In the genomic region with DNA sequence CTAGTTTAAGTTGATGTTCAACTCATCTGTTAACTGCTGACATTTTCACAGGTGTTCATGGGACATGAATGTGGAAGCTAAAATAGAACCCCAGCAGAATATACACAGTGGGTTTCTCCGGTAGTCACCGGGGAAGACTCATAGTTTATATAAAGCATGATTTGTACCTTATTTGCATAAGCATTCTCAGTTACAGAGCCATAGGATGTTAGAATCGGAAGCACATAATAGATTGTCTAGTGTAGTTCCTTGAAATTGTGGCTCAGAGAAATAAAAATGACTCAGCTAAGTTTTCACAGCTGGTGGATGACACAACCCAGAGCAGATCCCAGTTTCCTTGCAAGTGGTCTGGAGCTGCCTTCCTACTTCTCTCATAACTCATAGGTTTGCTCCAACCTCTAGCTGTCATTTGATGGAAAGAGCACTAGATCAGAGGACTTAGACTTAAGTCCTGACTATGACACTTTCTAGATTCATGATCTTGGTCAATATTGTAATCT, we compare ENCODE assay signal across 9 cellular contexts.
A peak's percentile ranks its signal among the peaks of the same experiment; 100 is the strongest.
DNase-seq lines count a peak whose midpoint lies in the region; ATAC-seq lines count a peak whose summit lies in the region.
"Had no signal": no experiment of that assay in that cellular context is flagged by ENCODE, and none has a peak within 500 bp of the region (broad histone marks: within the 10 kb centered on the region; RNA-seq: fewer than 3 reads in every experiment).

No MANE protein-coding gene starts in this region.

- H3K27ac ChIP-seq in trophoblast cell (ENCODE audit: low read depth, low read length), result no peak overlapping the region
- H3K27ac ChIP-seq: body of pancreas had no signal

- no peak overlapping the region for H3K4me2 ChIP-seq in trophoblast cell (ENCODE audit: low read length)

- H3K79me1 ChIP-seq in trophoblast cell (ENCODE audit: low read length), result no peaks in the 10 kb centered on the region

- no peak overlapping the region for H3K9ac ChIP-seq in trophoblast cell (ENCODE audit: low read length)

- no peaks in the 10 kb centered on the region for H3K79me2 ChIP-seq in trophoblast cell (ENCODE audit: control insufficient read depth, insufficient read depth, low read length, poor library complexity)

- H4K12ac ChIP-seq in trophoblast cell (ENCODE audit: low read depth, low read length), result no peak overlapping the region

- peak; percentile 45 for DNase-seq in AG08396 (ENCODE audit: low spot score)
- DNase-seq in astrocyte of the hippocampus (ENCODE audit: low read depth, low spot score), result peak; percentile 74
- peak; percentile 13 for DNase-seq in trophoblast cell
- no peak for DNase-seq in NCI-H2081 (lab: John Stamatoyannopoulos, UW)
- no peak for DNase-seq in stimulated activated CD4-positive, alpha-beta T cell treated with anti-CD3 and anti-CD28 coated beads, Interleukin-2, amount 100 ng/mL, for 24 hours
- no peak for DNase-seq in HK-2 (ENCODE audit: unreplicated experiment)

- no peaks in the 10 kb centered on the region for H3K9me3 ChIP-seq in trophoblast cell (ENCODE audit: insufficient read depth, low read depth, low read length)
- H3K9me3 ChIP-seq: body of pancreas had no signal

- H3K23ac ChIP-seq in trophoblast cell (ENCODE audit: low read length), result no peak overlapping the region

- H3K18ac ChIP-seq in trophoblast cell (ENCODE audit: low read length), result no peak overlapping the region

- no peak overlapping the region for H2AK5ac ChIP-seq in trophoblast cell (ENCODE audit: low read length)

- H3K36me3 ChIP-seq in trophoblast cell (ENCODE audit: control insufficient read depth in 1 of 2, insufficient read depth in 2 of 2, low read length in 2 of 2), result no peaks in the 10 kb centered on the region

- no peak overlapping the region for H2BK12ac ChIP-seq in trophoblast cell (ENCODE audit: low read length)

- no peak overlapping the region for H3K4me3 ChIP-seq in trophoblast cell (ENCODE audit: low read depth, low read length)
- H3K4me3 ChIP-seq: body of pancreas had no signal

- H3K4me1 ChIP-seq in trophoblast cell (ENCODE audit: control insufficient read depth in 1 of 2, insufficient read depth in 2 of 2, low read length in 2 of 2), result no peaks in the 10 kb centered on the region
- H3K4me1 ChIP-seq: body of pancreas had no signal

- H2BK5ac ChIP-seq in trophoblast cell (ENCODE audit: low read depth, low read length, poor library complexity), result no peak overlapping the region

- no peak overlapping the region for H2BK120ac ChIP-seq in trophoblast cell (ENCODE audit: insufficient read depth, low read length, poor library complexity)

- H2AFZ ChIP-seq in trophoblast cell (ENCODE audit: insufficient read depth, low read length, poor library complexity), result no peak overlapping the region

- no CpG with 5 or more reads among the region's 3 CpGs for WGBS in trophoblast cell (ENCODE audit: extremely low coverage, insufficient coverage, insufficient read length)

- no peaks in the 10 kb centered on the region for H3K27me3 ChIP-seq in trophoblast cell (ENCODE audit: insufficient read depth, low read length)
- H3K27me3 ChIP-seq: body of pancreas had no signal

- no peak overlapping the region for H3K14ac ChIP-seq in trophoblast cell (ENCODE audit: low read length)

- H4K91ac ChIP-seq in trophoblast cell (ENCODE audit: low read depth, low read length), result no peak overlapping the region

- no peak overlapping the region for H4K8ac ChIP-seq in trophoblast cell (ENCODE audit: low read depth, low read length)

- no peak overlapping the region for H3K4ac ChIP-seq in trophoblast cell (ENCODE audit: low read depth, low read length)

- ATAC-seq in GM19324 (IDR thresholded peaks at IDR 0.05; ENCODE audit: low FRiP score, unreplicated experiment), result peak; percentile 84
- ATAC-seq in HG03175 (IDR thresholded peaks at IDR 0.05; ENCODE audit: unreplicated experiment), result peak; percentile 95
- ATAC-seq: body of pancreas had no signal

Comparison
In these comparisons a context has a peak if more than half of its experiments do, and no peak if none do; other contexts are left out.
1. DNase-seq: peak in AG08396 (single experiment), astrocyte of the hippocampus (single experiment) and trophoblast cell (2 of 2); none in NCI-H2081 (0 of 2), stimulated activated CD4-positive, alpha-beta T cell treated with anti-CD3 and anti-CD28 coated beads, Interleukin-2, amount 100 ng/mL, for 24 hours (0 of 2) and HK-2 (single experiment).